9 cellular contexts compared by ENCODE assay signal in the genomic region with DNA sequence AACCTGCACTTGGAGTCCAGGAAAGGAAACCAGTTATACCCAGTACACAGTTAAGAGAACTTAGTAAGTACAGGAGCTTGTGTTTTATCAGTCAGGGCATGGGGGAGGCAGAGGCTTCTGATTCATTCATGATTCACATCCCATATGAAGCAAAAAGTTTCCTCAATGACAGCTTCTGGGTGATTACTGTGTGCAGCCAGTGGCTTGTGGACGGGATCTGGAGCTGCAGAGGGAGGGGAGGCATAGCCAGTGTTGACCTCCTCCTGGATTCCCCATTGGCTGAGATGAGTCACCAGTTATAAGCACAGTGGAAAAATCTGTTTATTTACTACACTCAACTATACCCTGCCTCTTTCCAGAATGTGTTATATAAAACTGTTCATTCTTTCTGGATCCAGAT. TPM values are rescaled to one million over a fixed set of nuclear protein-coding genes. Genes with fewer than 3 reads are reported as not detected.
DNase-seq lines count a peak whose midpoint lies in the region; ATAC-seq, FAIRE-seq and TF ChIP-seq lines count a peak whose summit lies in the region.
"Had no signal": no experiment of that assay in that cellular context is flagged by ENCODE, and none has a peak within 500 bp of the region (broad histone marks: within the 10 kb centered on the region; RNA-seq: fewer than 3 reads in every experiment).

No MANE protein-coding gene starts in this region.

- DNase-seq in EH (ENCODE audit: low read depth) (peak; percentile 97), PC-3 (peak; percentile 90), bronchial epithelial cell (ENCODE audit: low read depth) (peak; percentile 100), SKM-1 treated with dmso at 0.1 percent for 144 hours (lab: John Stamatoyannopoulos, UW; ENCODE audit: unreplicated experiment) (no peak), anterior cingulate cortex (lab: John Stamatoyannopoulos, UW) (no peak)
- DNase-seq: T-cell had no signal

- H3K4me3 ChIP-seq in PC-3 (ENCODE audit: low read length), result no peak overlapping the region
- no peak overlapping the region for H3K4me3 ChIP-seq in bronchial epithelial cell (ENCODE audit: low read depth, low read length)
- no peak overlapping the region for H3K4me3 ChIP-seq in skeletal muscle satellite cell (ENCODE audit: low read length)

- H3K4me2 ChIP-seq in PC-3 (ENCODE audit: low read length), result peak overlapping the region; percentile 56
- peak overlapping the region; percentile 61 for H3K4me2 ChIP-seq in skeletal muscle satellite cell (ENCODE audit: low read length)

- H3K9me3 ChIP-seq in PC-3 (ENCODE audit: low read length) (no peaks in the 10 kb centered on the region), skeletal muscle satellite cell (replicated peaks; ENCODE audit: low read length) (no peaks in the 10 kb centered on the region)

- no peak overlapping the region for H2AFZ ChIP-seq in PC-3 (ENCODE audit: low read length)

- H3K27ac ChIP-seq in PC-3 (ENCODE audit: low read length), result peak overlapping the region; percentile 85

- BruUV-seq in PC-3 (replicated peaks; lab: Mats Ljungman, UMichigan), result no TSS peak

- intact Hi-C loops in PC-3 (cut with micrococcal nuclease), result loop anchor here (2.0 kb wide), 1 partner anchor 18 kb away; the partner anchor contains the start of gene IL31RA

- FAIRE-seq in bronchial epithelial cell (lab: Jason Lieb, UNC), result peak; percentile 81

- POLR2A ChIA-PET in PC-3 (lab: Charles Lee; ENCODE audit: unreplicated experiment), result interaction anchor here (0.6 kb wide), 2 partner anchors 46 to 163 kb away, joined by 3 read pairs; no protein-coding TSS in a partner anchor

- H3K4me1 ChIP-seq in PC-3 (ENCODE audit: insufficient read depth, low read length) (peaks cover 18% of the 10 kb centered on the region), skeletal muscle satellite cell (ENCODE audit: control insufficient read depth, insufficient read depth, low read length) (peaks cover 18% of the 10 kb centered on the region)

- H4K20me1 ChIP-seq in PC-3 (ENCODE audit: low read length), result no peaks in the 10 kb centered on the region

- CTCF ChIA-PET in PC-3 (lab: Charles Lee), result no interaction called here

- no peak for TF ChIP-seq CTCF in PC-3 (conservative IDR thresholded peaks at IDR 0.05; ENCODE audit: low read depth, low read length)
- no peak for TF ChIP-seq CTCF in bronchial epithelial cell (IDR thresholded peaks at IDR 0.05; ENCODE audit: insufficient read depth, low read length, severe bottlenecking)

- H3K9me2 ChIP-seq in PC-3 (replicated peaks; ENCODE audit: low read length), result no peaks in the 10 kb centered on the region

- H3K27me3 ChIP-seq in PC-3 (ENCODE audit: low read length), result no peaks in the 10 kb centered on the region
- no peaks in the 10 kb centered on the region for H3K27me3 ChIP-seq in bronchial epithelial cell (ENCODE audit: control insufficient read depth, insufficient read depth, low read length)
- no peaks in the 10 kb centered on the region for H3K27me3 ChIP-seq in skeletal muscle satellite cell (ENCODE audit: control insufficient read depth, insufficient read depth, low read length)

- H3K9ac ChIP-seq in PC-3 (ENCODE audit: low read length) (0 out of 2 replicates have a peak overlapping the region, but pooled peaks have one; percentile 4), skeletal muscle satellite cell (ENCODE audit: low read depth, low read length) (no peak overlapping the region)

- ATAC-seq in PC-3 (peak; percentile 98), GM18511 (IDR thresholded peaks at IDR 0.05; ENCODE audit: unreplicated experiment) (no peak), HG02938 (IDR thresholded peaks at IDR 0.05; ENCODE audit: unreplicated experiment) (no peak)
- ATAC-seq: T-cell had no signal

- H3K79me2 ChIP-seq in PC-3 (ENCODE audit: low read length), result no peaks in the 10 kb centered on the region

- no peaks in the 10 kb centered on the region for H3F3A ChIP-seq in PC-3 (ENCODE audit: low read length, unreplicated experiment)

- no peaks in the 10 kb centered on the region for H3K36me3 ChIP-seq in PC-3 (ENCODE audit: low read depth, low read length)
- H3K36me3 ChIP-seq in bronchial epithelial cell (ENCODE audit: control insufficient read depth, insufficient read depth, low read length), result no peaks in the 10 kb centered on the region
- H3K36me3 ChIP-seq in skeletal muscle satellite cell (ENCODE audit: insufficient read depth, low read length), result no peaks in the 10 kb centered on the region

RNA-seq across cellular contexts. Expression of gene IL31RA, which starts 17.7 kb away (rescaled TPM):
- total RNA-seq in PC-3 (2014; rRNA removed), result 1.6 and 3.0 TPM in 2 replicates
- total RNA-seq in bronchial epithelial cell, result 0.13 and 0.26 TPM in 2 replicates
- 0.87 and 1.0 TPM in 2 replicates for total RNA-seq in skeletal muscle satellite cell (2012; rRNA removed)
- total RNA-seq: T-cell had no signal

Comparison
In these comparisons a context has a peak if more than half of its experiments do, and no peak if none do; other contexts are left out.
1. DNase-seq: peak in EH (single experiment), PC-3 (single experiment) and bronchial epithelial cell (single experiment); none in SKM-1 treated with dmso at 0.1 percent for 144 hours (single experiment) and anterior cingulate cortex (0 of 58).